ENCODE assay signal across 8 cellular contexts in the genomic region with DNA sequence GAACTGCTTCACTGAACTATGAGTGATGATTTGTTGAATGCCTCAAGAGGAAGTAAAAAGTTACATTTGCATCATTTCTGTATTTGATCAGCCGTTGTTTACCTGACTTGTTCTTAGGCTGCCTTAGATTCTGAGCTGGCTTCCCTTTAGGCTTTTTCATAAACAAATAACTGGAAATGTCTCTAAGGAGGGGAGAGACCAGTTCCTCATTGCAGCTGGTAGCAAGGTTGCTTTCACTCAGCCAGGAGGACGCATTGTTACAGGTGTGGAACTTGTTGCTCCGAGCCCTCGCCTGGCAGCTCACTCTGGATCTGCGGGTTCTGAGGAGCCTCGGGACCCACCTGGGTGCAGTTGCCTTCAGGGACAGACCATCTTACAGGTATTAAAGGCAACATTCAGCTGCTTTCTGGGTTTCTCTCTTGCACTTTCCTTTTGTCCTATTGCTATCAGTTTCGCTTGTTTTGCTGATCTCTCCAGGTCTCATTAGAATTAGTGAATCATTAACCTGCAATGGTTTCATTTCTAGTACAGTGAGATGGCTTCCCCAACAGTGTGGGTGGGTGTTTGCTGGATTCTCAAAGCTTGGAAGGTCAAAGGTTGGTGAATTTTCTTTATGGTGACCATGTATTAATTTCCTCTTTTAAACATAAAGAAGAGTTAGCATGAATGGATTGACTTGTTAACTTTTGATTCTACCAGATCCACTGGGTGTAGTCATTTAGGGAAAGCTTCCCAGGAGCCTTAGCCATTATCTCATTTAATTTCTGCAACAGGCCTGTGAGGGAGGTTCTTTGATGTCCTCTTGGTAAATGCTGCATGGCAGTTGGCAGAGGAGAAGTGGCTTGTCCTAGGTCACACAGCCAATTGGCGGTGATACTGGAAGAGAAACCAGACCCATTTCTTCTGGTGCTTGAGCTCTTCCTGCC. TPM values are rescaled to one million over a fixed set of nuclear protein-coding genes. Genes with fewer than 3 reads are reported as not detected.
A peak's percentile ranks its signal among the peaks of the same experiment; 100 is the strongest.
DNase-seq lines count a peak whose midpoint lies in the region; ATAC-seq and TF ChIP-seq lines count a peak whose summit lies in the region.

A gene with protein sequence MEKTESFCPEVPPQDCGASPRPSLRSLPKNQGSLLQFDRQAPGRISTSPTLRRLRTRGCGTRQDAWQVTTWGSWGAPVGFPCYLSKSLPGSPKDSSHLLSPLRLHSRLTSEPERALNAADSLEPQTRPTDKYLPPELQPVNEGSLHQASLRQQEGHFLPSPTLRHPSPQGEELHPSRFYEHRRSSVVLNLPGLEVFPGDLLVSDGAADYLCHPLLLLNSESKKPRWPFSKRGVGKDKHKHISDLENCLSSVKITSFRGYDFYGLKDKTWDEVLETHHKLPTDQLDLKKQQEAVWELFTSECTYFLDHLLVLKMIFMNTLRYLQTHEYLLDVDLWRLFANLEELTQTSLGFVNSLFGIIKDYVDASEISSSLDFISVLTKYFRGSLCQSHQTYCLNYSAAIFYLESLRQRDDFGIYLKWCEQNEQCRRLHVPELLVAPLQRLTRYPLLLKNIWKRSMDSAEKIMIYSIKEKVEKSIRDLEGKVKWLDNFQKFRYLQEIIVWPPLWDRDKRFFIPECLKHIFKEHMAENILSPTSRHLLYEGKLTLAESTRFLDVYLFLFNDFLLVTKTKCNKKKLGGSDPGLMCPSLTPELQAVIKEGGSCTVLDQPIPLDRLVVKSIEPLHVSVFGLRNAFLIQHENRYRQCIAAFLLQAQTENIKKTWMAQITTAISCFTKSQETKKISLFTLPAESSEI (plus strand): TSS at position 236 of the 926 bp plus-strand sequence. CDS start 3,643 bp downstream, outside the sequence.

- peak within 1 kb of the TSS; percentile 21 to 62 (median 42) for H3K4me3 ChIP-seq in Peyer's patch
- H3K4me3 ChIP-seq in skin epidermis, result peak within 1 kb of the TSS in 4 of 7 experiments; percentile 6 to 10 (median 9)
- no peak within 1 kb of the TSS for H3K4me3 ChIP-seq in foreskin fibroblast (ENCODE audit: low read depth in 1 of 2, low read length in 2 of 2)
- no peak within 1 kb of the TSS for H3K4me3 ChIP-seq in left ventricle myocardium inferior

- no peak within 1 kb of the TSS for H3K27ac Mint-ChIP-seq in activated CD4-positive, alpha-beta memory T cell treated with anti-CD3 and anti-CD28 coated beads, Interleukin-2, amount 10 ng/mL, durations not matched to agents 7 days and 5 days

- no peaks in the 10 kb centered on the region for H3K27me3 ChIP-seq in Peyer's patch
- no peaks in the 10 kb centered on the region for H3K27me3 ChIP-seq in left ventricle myocardium inferior (ENCODE audit: low read depth)

- H3K36me3 ChIP-seq in Peyer's patch, result no peaks in the 10 kb centered on the region
- H3K36me3 ChIP-seq in left ventricle myocardium inferior, result no peaks in the 10 kb centered on the region

- H3K9me3 ChIP-seq in Peyer's patch (no peaks in the 10 kb centered on the region), left ventricle myocardium inferior (replicated peaks) (peaks cover under 1% of the 10 kb centered on the region)

- no peaks in the 10 kb centered on the region for H3K27me3 Mint-ChIP-seq in activated CD4-positive, alpha-beta memory T cell treated with anti-CD3 and anti-CD28 coated beads, Interleukin-2, amount 10 ng/mL, durations not matched to agents 7 days and 5 days

- TF ChIP-seq CTCF in Peyer's patch (IDR thresholded peaks at IDR 0.05) (no peak), foreskin fibroblast (IDR thresholded peaks at IDR 0.05; ENCODE audit: low read depth, low read length) (no peak), left ventricle myocardium inferior (IDR thresholded peaks at IDR 0.05; ENCODE audit: borderline replicate concordance) (no peak)

- intact Hi-C loops in left ventricle myocardium inferior (cut with micrococcal nuclease), result no loop called here

- ATAC-seq in HG02840 (IDR thresholded peaks at IDR 0.05; ENCODE audit: low FRiP score, unreplicated experiment), result peak; percentile 88

- H3K4me1 Mint-ChIP-seq in activated CD4-positive, alpha-beta memory T cell treated with anti-CD3 and anti-CD28 coated beads, Interleukin-2, amount 10 ng/mL, durations not matched to agents 7 days and 5 days, result peaks cover 10% of the 10 kb centered on the region

- H3K27ac ChIP-seq in Peyer's patch, result peak within 1 kb of the TSS; percentile 71 to 87 (median 80)
- H3K27ac ChIP-seq in skin epidermis, result peak within 1 kb of the TSS in 2 of 21 experiments; percentile 17 to 59
- no peak within 1 kb of the TSS for H3K27ac ChIP-seq in left ventricle myocardium inferior (replicated peaks)

- TF ChIP-seq POLR2A in GM18951 (IDR thresholded peaks at IDR 0.05; ENCODE audit: extremely low read depth, insufficient read depth, insufficient read length) (peak; percentile 59), Peyer's patch (IDR thresholded peaks at IDR 0.05) (no peak)

- no peak within 1 kb of the TSS for H3K4me3 Mint-ChIP-seq in activated CD4-positive, alpha-beta memory T cell treated with anti-CD3 and anti-CD28 coated beads, Interleukin-2, amount 10 ng/mL, durations not matched to agents 7 days and 5 days

- DNase-seq in Peyer's patch, result peak; percentile 67 to 71 (median 71)
- DNase-seq in foreskin fibroblast, result no peak
- DNase-seq in left ventricle myocardium inferior, result no peak
- no peak for DNase-seq in amniotic stem cell (lab: John Stamatoyannopoulos, UW)
- no peak for DNase-seq in activated CD4-positive, alpha-beta memory T cell treated with anti-CD3 and anti-CD28 coated beads, Interleukin-2, amount 10 ng/mL, durations not matched to agents 7 days and 5 days

- POLR2A ChIA-PET in activated CD4-positive, alpha-beta memory T cell treated with anti-CD3 and anti-CD28 coated beads, Interleukin-2, amount 10 ng/mL, durations not matched to agents 7 days and 5 days (lab: Charles Lee), result interaction anchor here (1.0 kb wide), 1 partner anchor 557 kb away, joined by 3 read pairs; the partner anchor contains the start of gene BTG1

- H3K9me3 Mint-ChIP-seq in activated CD4-positive, alpha-beta memory T cell treated with anti-CD3 and anti-CD28 coated beads, Interleukin-2, amount 10 ng/mL, durations not matched to agents 7 days and 5 days, result peaks cover under 1% of the 10 kb centered on the region

- H3K36me3 Mint-ChIP-seq in activated CD4-positive, alpha-beta memory T cell treated with anti-CD3 and anti-CD28 coated beads, Interleukin-2, amount 10 ng/mL, durations not matched to agents 7 days and 5 days (ENCODE audit: low read depth), result no peaks in the 10 kb centered on the region

- H3K4me1 ChIP-seq in Peyer's patch (no peaks in the 10 kb centered on the region), left ventricle myocardium inferior (no peaks in the 10 kb centered on the region)

- CTCF ChIA-PET in activated CD4-positive, alpha-beta memory T cell treated with anti-CD3 and anti-CD28 coated beads, Interleukin-2, amount 10 ng/mL, durations not matched to agents 7 days and 5 days (lab: Charles Lee), result no interaction called here

- in situ Hi-C loops in GM18951 (cut with MboI; ENCODE audit: low sequenced_read_pairs, unreplicated experiment), result no loop called here

RNA-seq across cellular contexts. Expression of the gene that starts here (rescaled TPM):
- 10 to 100 TPM in 1 of 4 donors, 1 to 10 TPM in 3; 1.0 to 19.0 (median 2.3) TPM for total RNA-seq in Peyer's patch
- not detected for total RNA-seq in left ventricle myocardium inferior
- under 1 TPM; 0.05 to 0.18 TPM for total RNA-seq in activated CD4-positive, alpha-beta memory T cell treated with anti-CD3 and anti-CD28 coated beads, Interleukin-2, amount 10 ng/mL, durations not matched to agents 7 days and 5 days

Comparison
In these comparisons a context has a peak if more than half of its experiments do, and no peak if none do; other contexts are left out.
1. DNase-seq: peak in Peyer's patch (3 of 3); none in foreskin fibroblast (0 of 2), left ventricle myocardium inferior (single experiment), amniotic stem cell (single experiment) and activated CD4-positive, alpha-beta memory T cell treated with anti-CD3 and anti-CD28 coated beads, Interleukin-2, amount 10 ng/mL, durations not matched to agents 7 days and 5 days (single experiment).
2. H3K4me3 ChIP-seq: peak in Peyer's patch (4 of 4) and skin epidermis (4 of 7); none in foreskin fibroblast (0 of 2) and left ventricle myocardium inferior (single experiment).